ENCODE assay signal across 9 cellular contexts in genomic region chr12:52035926-52036325, GRCh38. TPM values are rescaled to one million over a fixed set of nuclear protein-coding genes. Genes with fewer than 3 reads are reported as not detected.
DNase-seq lines count a peak whose midpoint lies in the region; ATAC-seq and TF ChIP-seq lines count a peak whose summit lies in the region.
"Had no signal": no experiment of that assay in that cellular context is flagged by ENCODE, and none has a peak within 500 bp of the region (broad histone marks: within the 10 kb centered on the region; RNA-seq: fewer than 3 reads in every experiment).

No MANE protein-coding gene starts in this region.

- no peak for TF ChIP-seq POLR2A in right lobe of liver (IDR thresholded peaks at IDR 0.05)

- no peaks in the 10 kb centered on the region for H3K36me3 Mint-ChIP-seq in HFFc6 (ENCODE audit: low read depth)
- peaks cover 0 to 3% of the 10 kb centered on the region in 2 donors for H3K36me3 Mint-ChIP-seq in activated T-cell treated with anti-CD3 and anti-CD28 coated beads, Interleukin-2, amount 50 U/mL, for 72 hours (ENCODE audit: insufficient read depth in 2 of 2)

- TF ChIP-seq CTCF in HFFc6 (IDR thresholded peaks at IDR 0.05) (no peak), right lobe of liver (IDR thresholded peaks at IDR 0.05) (no peak)

- ATAC-seq in activated T-cell treated with anti-CD3 and anti-CD28 coated beads, Interleukin-2, amount 50 U/mL, for 72 hours (replicated peaks in 1 of 2) = no peak
- ATAC-seq in right lobe of liver (no peak), GM19463 (IDR thresholded peaks at IDR 0.05; ENCODE audit: unreplicated experiment) (no peak), GM21515 (IDR thresholded peaks at IDR 0.05; ENCODE audit: unreplicated experiment) (no peak)
- no peak for ATAC-seq in stimulated activated naive CD8-positive, alpha-beta T cell treated with anti-CD3 and anti-CD28 coated beads, Interleukin-15, amount 100 ng/mL, for 72 hours

- H3K27ac Mint-ChIP-seq in HFFc6 = peak overlapping the region; percentile 68
- no peak overlapping the region for H3K27ac Mint-ChIP-seq in activated T-cell treated with anti-CD3 and anti-CD28 coated beads, Interleukin-2, amount 50 U/mL, for 72 hours
- H3K27ac Mint-ChIP-seq in stimulated activated naive CD8-positive, alpha-beta T cell treated with anti-CD3 and anti-CD28 coated beads, Interleukin-15, amount 100 ng/mL, for 72 hours = peak overlapping the region in 1 of 2 donors; percentile 71

- H3K27me3 Mint-ChIP-seq in HFFc6 (ENCODE audit: insufficient read depth) = peaks cover 9% of the 10 kb centered on the region
- no peaks in the 10 kb centered on the region for H3K27me3 Mint-ChIP-seq in activated T-cell treated with anti-CD3 and anti-CD28 coated beads, Interleukin-2, amount 50 U/mL, for 72 hours (ENCODE audit: low read depth)
- no peaks in the 10 kb centered on the region for H3K27me3 Mint-ChIP-seq in stimulated activated naive CD8-positive, alpha-beta T cell treated with anti-CD3 and anti-CD28 coated beads, Interleukin-15, amount 100 ng/mL, for 72 hours

- DNase-seq in HFFc6 (no peak), right lobe of liver (no peak), T1000 (lab: John Stamatoyannopoulos, UW) (no peak)
- no peak for DNase-seq in activated T-cell treated with anti-CD3 and anti-CD28 coated beads, Interleukin-2, amount 50 U/mL, for 72 hours
- DNase-seq in stimulated activated naive CD8-positive, alpha-beta T cell treated with anti-CD3 and anti-CD28 coated beads, Interleukin-15, amount 100 ng/mL, for 72 hours = no peak
- DNase-seq: NCI-H146, SHP77 treated with DMSO at 0.1 percent for 48 hours had no signal

- intact Hi-C loops in right lobe of liver (cut with DNase I) = no loop called here

- H3K9me3 ChIP-seq in right lobe of liver = no peaks in the 10 kb centered on the region

- H3K4me1 ChIP-seq in right lobe of liver = peaks cover 0 to 17% (median 0%) of the 10 kb centered on the region in 4 donors

- H3K4me3 ChIP-seq in right lobe of liver = no peak overlapping the region

- no peaks in the 10 kb centered on the region for H3K27me3 ChIP-seq in right lobe of liver

- peaks cover 38% of the 10 kb centered on the region for H3K4me1 Mint-ChIP-seq in HFFc6 (ENCODE audit: low read depth)
- H3K4me1 Mint-ChIP-seq in activated T-cell treated with anti-CD3 and anti-CD28 coated beads, Interleukin-2, amount 50 U/mL, for 72 hours (ENCODE audit: low read depth) = peaks cover 68% of the 10 kb centered on the region
- H3K4me1 Mint-ChIP-seq in stimulated activated naive CD8-positive, alpha-beta T cell treated with anti-CD3 and anti-CD28 coated beads, Interleukin-15, amount 100 ng/mL, for 72 hours = peaks cover 75% of the 10 kb centered on the region

- no peaks in the 10 kb centered on the region for H3K36me3 ChIP-seq in right lobe of liver

- H3K27ac ChIP-seq in right lobe of liver = peak overlapping the region in 2 of 3 donors; percentile 76 to 90

- H3K4me3 Mint-ChIP-seq in HFFc6 = peak overlapping the region; percentile 59
- H3K4me3 Mint-ChIP-seq in activated T-cell treated with anti-CD3 and anti-CD28 coated beads, Interleukin-2, amount 50 U/mL, for 72 hours = peak overlapping the region; percentile 74 to 81
- H3K4me3 Mint-ChIP-seq in stimulated activated naive CD8-positive, alpha-beta T cell treated with anti-CD3 and anti-CD28 coated beads, Interleukin-15, amount 100 ng/mL, for 72 hours = peak overlapping the region; percentile 69 to 73

- H3K9me3 Mint-ChIP-seq in HFFc6 = no peaks in the 10 kb centered on the region
- no peaks in the 10 kb centered on the region for H3K9me3 Mint-ChIP-seq in activated T-cell treated with anti-CD3 and anti-CD28 coated beads, Interleukin-2, amount 50 U/mL, for 72 hours
- no peaks in the 10 kb centered on the region for H3K9me3 Mint-ChIP-seq in stimulated activated naive CD8-positive, alpha-beta T cell treated with anti-CD3 and anti-CD28 coated beads, Interleukin-15, amount 100 ng/mL, for 72 hours

- no CpG with 5 or more reads among the region's 2 CpGs for WGBS in right lobe of liver (ENCODE audit: insufficient coverage, low coverage, low lambda C conversion rate, missing lambda C conversion rate)

RNA-seq across cellular contexts. Expression of gene NR4A1, which starts 15.3 kb away (rescaled TPM):
- total RNA-seq in HFFc6 (2021; fragmentation: NEBNext Ultra II Directional; extraction: Animal tissue kit (Norgen Biotek cat#: 25700)) = 10 to 100 TPM; 10.3 to 46.6 (median 43.6) TPM
- 100 to 1,000 TPM; 113 to 136 TPM for total RNA-seq in activated T-cell treated with anti-CD3 and anti-CD28 coated beads, Interleukin-2, amount 50 U/mL, for 72 hours
- total RNA-seq in right lobe of liver = 1 to 10 TPM; 5.0 to 8.8 (median 7.7) TPM

RNA-seq across cellular contexts. Expression of gene TAMALIN, which starts 29.2 kb away (rescaled TPM):
- total RNA-seq in HFFc6 (2021; fragmentation: NEBNext Ultra II Directional; extraction: Animal tissue kit (Norgen Biotek cat#: 25700)) = under 1 TPM; 0.24 to 1.00 (median 0.69) TPM
- total RNA-seq in activated T-cell treated with anti-CD3 and anti-CD28 coated beads, Interleukin-2, amount 50 U/mL, for 72 hours = 10 to 100 TPM; 10.0 to 11.1 TPM
- total RNA-seq in right lobe of liver = 1 to 10 TPM; 2.9 to 6.5 (median 3.9) TPM

RNA-seq across cellular contexts. Expression of gene ATG101, which starts 33.9 kb away (rescaled TPM):
- total RNA-seq in HFFc6 (2021; fragmentation: NEBNext Ultra II Directional; extraction: Animal tissue kit (Norgen Biotek cat#: 25700)) = 10 to 100 TPM; 62.1 to 73.6 (median 66.6) TPM
- 10 to 100 TPM; 52.6 to 53.4 TPM for total RNA-seq in activated T-cell treated with anti-CD3 and anti-CD28 coated beads, Interleukin-2, amount 50 U/mL, for 72 hours
- total RNA-seq in right lobe of liver = 10 to 100 TPM; 17.4 to 29.7 (median 21.0) TPM

RNA-seq across cellular contexts. Expression of gene SMIM41, which starts 43.6 kb away (rescaled TPM):
- total RNA-seq in HFFc6 (2021; fragmentation: NEBNext Ultra II Directional; extraction: Animal tissue kit (Norgen Biotek cat#: 25700)) = not detected
- not detected for total RNA-seq in activated T-cell treated with anti-CD3 and anti-CD28 coated beads, Interleukin-2, amount 50 U/mL, for 72 hours
- total RNA-seq in right lobe of liver = not detected
